1 cellular context compared by ENCODE assay signal in genomic region chr14:88791629-88792571, GRCh38.
A peak's percentile ranks its signal among the peaks of the same experiment; 100 is the strongest.
TF ChIP-seq lines count a peak whose summit lies in the region.

No MANE protein-coding gene starts in this region.

TF ChIP-seq in GM12878, 131 proteins besides CTCF, POLR2A, EP300 and RAD21:
- no peak for TF ChIP-seq POU2F2 (IDR thresholded peaks at IDR 0.05; ENCODE audit: borderline replicate concordance, low read depth, low read length)
- peak; percentile 33 for TF ChIP-seq SUZ12 (IDR thresholded peaks at IDR 0.05; ENCODE audit: unreplicated experiment)
TF ChIP-seq in GM12878: peak in this region for 1.
